10 cellular contexts compared by ENCODE assay signal in genomic region chrX:108735087-108735679, GRCh38. TPM values are rescaled to one million over a fixed set of nuclear protein-coding genes. Genes with fewer than 3 reads are reported as not detected.
DNase-seq lines count a peak whose midpoint lies in the region; ATAC-seq lines count a peak whose summit lies in the region.
"Had no signal": no experiment of that assay in that cellular context is flagged by ENCODE, and none has a peak within 500 bp of the region (broad histone marks: within the 10 kb centered on the region; RNA-seq: fewer than 3 reads in every experiment).

No MANE protein-coding gene starts in this region.

- ATAC-seq in stimulated activated naive B cell treated with anti-CD40 and anti-IgM and Interleukin-4, amounts not matched to agents 10 μg/mL and 1 μg/mL and 100 μg/mL, for 72 hours (replicated peaks), result no peak
- ATAC-seq in activated naive CD4-positive, alpha-beta T cell treated with anti-CD3 and anti-CD28 coated beads, Interleukin-2, amount 50 U/mL, for 72 hours, result no peak

- peaks cover 0 to 5% of the 10 kb centered on the region in 2 donors for H3K36me3 Mint-ChIP-seq in stimulated activated naive B cell treated with anti-CD40 and anti-IgM and Interleukin-4, amounts not matched to agents 10 μg/mL and 1 μg/mL and 100 μg/mL, for 72 hours
- H3K36me3 Mint-ChIP-seq in activated naive CD4-positive, alpha-beta T cell treated with anti-CD3 and anti-CD28 coated beads, Interleukin-2, amount 50 U/mL, for 72 hours, result no peaks in the 10 kb centered on the region

- no peaks in the 10 kb centered on the region for H3K36me3 ChIP-seq in iPS-15b (ENCODE audit: control insufficient read depth, insufficient read depth, low read length)

- no peak overlapping the region for H3K9ac ChIP-seq in iPS-15b (ENCODE audit: low read depth, low read length)

- peak overlapping the region; percentile 68 for H3K4me3 ChIP-seq in iPS-15b (ENCODE audit: low read depth, low read length)

- H3K27me3 ChIP-seq in iPS-15b (ENCODE audit: control insufficient read depth, insufficient read depth, low read length), result peaks cover 45% of the 10 kb centered on the region

- H3K27ac Mint-ChIP-seq in stimulated activated naive B cell treated with anti-CD40 and anti-IgM and Interleukin-4, amounts not matched to agents 10 μg/mL and 1 μg/mL and 100 μg/mL, for 72 hours, result peak overlapping the region; percentile 42
- no peak overlapping the region for H3K27ac Mint-ChIP-seq in activated naive CD4-positive, alpha-beta T cell treated with anti-CD3 and anti-CD28 coated beads, Interleukin-2, amount 50 U/mL, for 72 hours

- peak; percentile 43 for DNase-seq in NCI-H82 (lab: John Stamatoyannopoulos, UW)
- DNase-seq in NCI-H82 treated with DMSO at 0.1 percent for 48 hours (lab: John Stamatoyannopoulos, UW; ENCODE audit: unreplicated experiment), result no peak
- DNase-seq in NCI-H524 (lab: John Stamatoyannopoulos, UW), result peak; percentile 37 to 56
- no peak for DNase-seq in stimulated activated naive B cell treated with anti-CD40 and anti-IgM and Interleukin-4, amounts not matched to agents 10 μg/mL and 1 μg/mL and 100 μg/mL, for 72 hours
- DNase-seq in GM03348 (ENCODE audit: low spot score), result no peak
- no peak for DNase-seq in activated naive CD4-positive, alpha-beta T cell treated with anti-CD3 and anti-CD28 coated beads, Interleukin-2, amount 50 U/mL, for 72 hours (ENCODE audit: low spot score in 2 of 2)
- no peak for DNase-seq in superior temporal gyrus (ENCODE audit: extremely low spot score)

- H3K9me3 ChIP-seq in iPS-15b (ENCODE audit: control insufficient read depth, insufficient read depth, low read length), result no peaks in the 10 kb centered on the region

- H3K4me3 Mint-ChIP-seq in stimulated activated naive B cell treated with anti-CD40 and anti-IgM and Interleukin-4, amounts not matched to agents 10 μg/mL and 1 μg/mL and 100 μg/mL, for 72 hours, result no peak overlapping the region

- H3K27me3 Mint-ChIP-seq in stimulated activated naive B cell treated with anti-CD40 and anti-IgM and Interleukin-4, amounts not matched to agents 10 μg/mL and 1 μg/mL and 100 μg/mL, for 72 hours, result peaks cover 42 to 48% of the 10 kb centered on the region in 2 donors

- no peaks in the 10 kb centered on the region for H3K4me1 Mint-ChIP-seq in stimulated activated naive B cell treated with anti-CD40 and anti-IgM and Interleukin-4, amounts not matched to agents 10 μg/mL and 1 μg/mL and 100 μg/mL, for 72 hours

- peaks cover 22% of the 10 kb centered on the region for H3K4me1 ChIP-seq in iPS-15b (ENCODE audit: control insufficient read depth, insufficient read depth, low read length)

- H3K9me3 Mint-ChIP-seq in stimulated activated naive B cell treated with anti-CD40 and anti-IgM and Interleukin-4, amounts not matched to agents 10 μg/mL and 1 μg/mL and 100 μg/mL, for 72 hours, result no peaks in the 10 kb centered on the region
- H3K9me3 Mint-ChIP-seq in activated naive CD4-positive, alpha-beta T cell treated with anti-CD3 and anti-CD28 coated beads, Interleukin-2, amount 50 U/mL, for 72 hours, result no peaks in the 10 kb centered on the region

RNA-seq across cellular contexts. Expression of gene IRS4, which starts 1.2 kb away (rescaled TPM):
- total RNA-seq in activated naive CD4-positive, alpha-beta T cell treated with anti-CD3 and anti-CD28 coated beads, Interleukin-2, amount 50 U/mL, for 72 hours, result not detected
- total RNA-seq: liver, NCI-H460 had no signal

Comparison
In these comparisons a context has a peak if more than half of its experiments do, and no peak if none do; other contexts are left out.
1. DNase-seq: peak in NCI-H82 (single experiment) and NCI-H524 (2 of 2); none in NCI-H82 treated with DMSO at 0.1 percent for 48 hours (single experiment), stimulated activated naive B cell treated with anti-CD40 and anti-IgM and Interleukin-4, amounts not matched to agents 10 μg/mL and 1 μg/mL and 100 μg/mL, for 72 hours (single experiment), GM03348 (single experiment), activated naive CD4-positive, alpha-beta T cell treated with anti-CD3 and anti-CD28 coated beads, Interleukin-2, amount 50 U/mL, for 72 hours (0 of 2) and superior temporal gyrus (single experiment).